In the genomic region with DNA sequence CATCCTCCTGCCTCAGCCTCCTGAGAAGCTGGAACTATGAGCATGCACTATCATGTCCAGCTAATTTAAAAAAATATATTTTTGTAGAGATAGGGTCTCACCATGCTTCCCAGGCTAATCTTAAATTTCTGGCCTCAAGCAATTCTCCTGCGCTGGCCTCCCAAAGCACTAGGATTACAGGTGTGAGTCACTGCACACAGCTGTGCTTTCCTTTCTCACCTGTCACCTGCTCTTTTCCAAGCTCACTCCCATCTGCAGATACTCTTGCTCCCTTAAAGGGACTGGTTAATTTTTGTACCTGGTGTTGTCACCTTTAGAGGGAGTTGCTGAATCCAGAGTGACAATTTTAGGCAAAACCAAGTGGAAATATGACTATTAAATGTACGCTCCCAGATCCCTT, we compare ENCODE assay signal across 22 cellular contexts.
"Had no signal": no experiment of that assay in that cellular context is flagged by ENCODE, and none has a peak within 500 bp of the region (broad histone marks: within the 10 kb centered on the region; RNA-seq: fewer than 3 reads in every experiment).

No MANE protein-coding gene starts in this region.

- H3K4me3 ChIP-seq: cardiac muscle cell, heart right ventricle, pancreas, psoas muscle, right atrium auricular region, spleen, testis, uterus had no signal

- DNase-seq: activated CD4-positive, alpha-beta memory T cell treated with anti-CD3 and anti-CD28 coated beads, Interleukin-2, amount 10 ng/mL, durations not matched to agents 7 days and 5 days; activated CD4-positive, alpha-beta T cell treated with anti-CD3 and anti-CD28 coated beads, Interleukin-2, amount 10 ng/mL, durations not matched to agents 24 days and 14 days; activated effector memory CD4-positive, alpha-beta T cell treated with Interleukin-2 at 50 U/mL for 16 hours; activated naive CD4-positive, alpha-beta T cell treated with anti-CD3 and anti-CD28 coated beads for 36 hours; activated naive CD8-positive, alpha-beta T cell treated with anti-CD3 and anti-CD28 coated beads, Interleukin-2, amount 10 ng/mL, durations not matched to agents 7 days and 5 days; activated T-cell treated with anti-CD3 and anti-CD28 coated beads, Interleukin-2, amount 50 U/mL, for 72 hours; amniotic stem cell; cortex of kidney; heart right ventricle; islet precursor cell; left cardiac atrium; nephron progenitor cell; pancreas; psoas muscle; spleen; stimulated activated CD4-positive, alpha-beta T cell treated with anti-CD3 and anti-CD28 coated beads, Interleukin-4, amount 100 ng/mL, for 1 hour; stimulated activated naive CD4-positive, alpha-beta T cell; testis; trophoblast cell; uterus had no signal

- H3K4me1 ChIP-seq: pancreas, spleen, testis, uterus had no signal

- H3K9me3 ChIP-seq: pancreas, right atrium auricular region, testis, uterus had no signal

- H3K36me3 ChIP-seq: cardiac muscle cell, heart right ventricle, pancreas, right atrium auricular region, uterus had no signal

- H3K27ac ChIP-seq: cardiac muscle cell, heart right ventricle, pancreas, psoas muscle, right atrium auricular region, spleen, testis, uterus had no signal

- H3K27me3 ChIP-seq: cardiac muscle cell, heart right ventricle, pancreas, right atrium auricular region, testis, uterus had no signal

- FAIRE-seq: pancreas had no signal
